8 cellular contexts compared by ENCODE assay signal in the genomic region with DNA sequence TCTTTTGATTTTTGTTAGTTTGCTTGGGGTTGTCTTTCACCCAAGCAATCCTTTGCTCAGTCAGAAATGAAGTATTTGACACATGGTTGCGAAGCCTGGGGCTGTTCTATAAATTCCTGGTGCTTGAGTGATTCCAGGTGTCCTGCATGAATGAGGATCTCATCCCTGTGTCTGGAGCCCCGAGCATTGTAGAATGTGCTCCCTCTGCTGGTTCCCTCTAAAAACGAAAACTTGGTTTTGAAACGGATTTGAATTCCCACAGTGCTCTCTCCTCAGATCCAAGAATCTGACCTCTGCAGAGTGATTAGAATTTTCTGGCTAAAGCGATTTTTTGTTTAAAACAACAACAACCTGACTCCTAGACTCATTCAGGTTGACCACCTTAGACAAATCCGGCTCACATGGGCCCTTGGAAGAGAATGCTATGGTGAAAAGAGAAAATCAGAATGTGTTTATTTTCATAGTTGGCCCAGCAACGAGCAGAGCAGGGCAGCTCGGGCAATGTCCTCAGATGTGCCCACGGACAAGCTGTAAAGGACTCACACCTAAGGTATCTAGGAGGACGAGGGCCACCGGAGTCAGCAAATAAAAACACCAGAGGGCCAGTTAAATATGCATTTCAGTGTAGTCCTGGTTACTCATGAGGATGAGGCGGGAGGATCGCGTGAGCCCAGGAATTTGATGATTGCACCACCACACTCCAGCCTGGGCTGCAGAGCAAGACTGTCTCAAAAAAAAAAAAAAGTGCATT. TPM values are rescaled to one million over a fixed set of nuclear protein-coding genes. Genes with fewer than 3 reads are reported as not detected.
DNase-seq lines count a peak whose midpoint lies in the region; ATAC-seq and TF ChIP-seq lines count a peak whose summit lies in the region.

No MANE protein-coding gene starts in this region.

- H3K4me1 Mint-ChIP-seq in T-helper 17 cell (peaks cover 8% of the 10 kb centered on the region), neural progenitor cell (peaks cover 22% of the 10 kb centered on the region)

- H3K4me1 ChIP-seq in Loucy (ENCODE audit: insufficient read depth, low read length, poor library complexity, severe bottlenecking) (peaks cover 10% of the 10 kb centered on the region), neural progenitor cell (peaks cover 5% of the 10 kb centered on the region)

- H3F3A ChIP-seq in Loucy (ENCODE audit: low read depth) (no peaks in the 10 kb centered on the region), neural progenitor cell (ENCODE audit: low read depth) (no peaks in the 10 kb centered on the region)

- ATAC-seq in Right ventricle myocardium inferior (peak; percentile 78), T-helper 17 cell (peak; percentile 55), GM19397 (IDR thresholded peaks at IDR 0.05; ENCODE audit: unreplicated experiment) (no peak)

- intact Hi-C loops in Right ventricle myocardium inferior (cut with DNase I), result loop anchor here (10.0 kb wide), 1 partner anchor 97 kb away; no protein-coding TSS in a partner anchor
- intact Hi-C loops in cardiac septum (cut with DNase I), result no loop called here

- H3K27ac Mint-ChIP-seq in T-helper 17 cell (no peak overlapping the region), neural progenitor cell (peak overlapping the region; percentile 37)

- H3K36me3 Mint-ChIP-seq in T-helper 17 cell (ENCODE audit: low read depth), result no peaks in the 10 kb centered on the region
- no peaks in the 10 kb centered on the region for H3K36me3 Mint-ChIP-seq in neural progenitor cell

- H3K9ac ChIP-seq in Loucy (ENCODE audit: low read depth, low read length, poor library complexity, severe bottlenecking) (peak overlapping the region; percentile 63), neural progenitor cell (no peak overlapping the region)

- H3K27ac ChIP-seq in neural progenitor cell, result no peak overlapping the region

- peak overlapping the region; percentile 85 for H3K4me2 ChIP-seq in Loucy (ENCODE audit: low read depth, low read length, poor library complexity, severe bottlenecking)
- H3K4me2 ChIP-seq in neural progenitor cell, result peak overlapping the region; percentile 75

- no peaks in the 10 kb centered on the region for H4K20me1 ChIP-seq in Loucy (ENCODE audit: insufficient read depth, low read length, poor library complexity, severe bottlenecking)
- no peaks in the 10 kb centered on the region for H4K20me1 ChIP-seq in neural progenitor cell (ENCODE audit: low read depth)

- H3K79me2 ChIP-seq in Loucy (ENCODE audit: insufficient read depth, low read length), result no peaks in the 10 kb centered on the region
- H3K79me2 ChIP-seq in neural progenitor cell (ENCODE audit: low read depth), result no peaks in the 10 kb centered on the region

- no peaks in the 10 kb centered on the region for H3K9me3 ChIP-seq in Loucy (ENCODE audit: insufficient read depth, low read depth, low read length)
- no peaks in the 10 kb centered on the region for H3K9me3 ChIP-seq in T-helper 17 cell (ENCODE audit: control insufficient read depth, low read length, poor library complexity, severe bottlenecking)
- H3K9me3 ChIP-seq in neural progenitor cell (ENCODE audit: low read depth), result no peaks in the 10 kb centered on the region

- H3K27me3 Mint-ChIP-seq in T-helper 17 cell (peaks cover 45% of the 10 kb centered on the region), neural progenitor cell (ENCODE audit: insufficient read depth, low read depth) (peaks cover 5% of the 10 kb centered on the region)

- no peaks in the 10 kb centered on the region for H3K9me3 Mint-ChIP-seq in neural progenitor cell

- H3K36me3 ChIP-seq in Loucy (ENCODE audit: insufficient read depth, low read length) (no peaks in the 10 kb centered on the region), neural progenitor cell (no peaks in the 10 kb centered on the region)

- H3K4me3 Mint-ChIP-seq in T-helper 17 cell (no peak overlapping the region), neural progenitor cell (peak overlapping the region; percentile 22)

- TF ChIP-seq CTCF in Loucy (conservative IDR thresholded peaks at IDR 0.05; ENCODE audit: low read length), result peak; percentile 60
- peak; percentile 71 for TF ChIP-seq CTCF in foreskin fibroblast (IDR thresholded peaks at IDR 0.05; ENCODE audit: low read depth, low read length)
- TF ChIP-seq CTCF in neural progenitor cell (IDR thresholded peaks at IDR 0.05), result peak; percentile 64

- H3K27me3 ChIP-seq in Loucy (ENCODE audit: insufficient read depth, low read length, poor library complexity, severe bottlenecking) (no peaks in the 10 kb centered on the region), neural progenitor cell (no peaks in the 10 kb centered on the region)

- H3K4me3 ChIP-seq in Loucy (ENCODE audit: low read length, poor library complexity, severe bottlenecking) (peak overlapping the region; percentile 67), foreskin fibroblast (ENCODE audit: low read depth in 1 of 2, low read length in 2 of 2) (peak overlapping the region; percentile 29 to 32), neural progenitor cell (peak overlapping the region; percentile 34)

- H3K9me2 ChIP-seq in Loucy (replicated peaks; ENCODE audit: low read depth, low read length), result no peaks in the 10 kb centered on the region

- DNase-seq in Right ventricle myocardium inferior (ENCODE audit: missing footprints), result no peak
- no peak for DNase-seq in cardiac septum (ENCODE audit: low spot score)
- DNase-seq in T-helper 17 cell, result no peak
- DNase-seq in foreskin fibroblast, result peak; percentile 86 to 93
- DNase-seq in neural progenitor cell (ENCODE audit: low spot score), result peak; percentile 69
- no peak for DNase-seq in putamen (ENCODE audit: low spot score)

- H2AFZ ChIP-seq in Loucy (ENCODE audit: low read length) (peak overlapping the region; percentile 98), neural progenitor cell (replicated peaks) (peak overlapping the region; percentile 90)

RNA-seq across cellular contexts. Expression of gene ATP12A, which starts 8.7 kb away (rescaled TPM):
- total RNA-seq in Right ventricle myocardium inferior, result not detected
- not detected for total RNA-seq in cardiac septum
- total RNA-seq in T-helper 17 cell, result not detected
- total RNA-seq in neural progenitor cell (ENCODE audit: low replicate concordance), result 0.28 TPM in 1 of 2 replicates, not detected in the other

Comparison
In these comparisons a context has a peak if more than half of its experiments do, and no peak if none do; other contexts are left out.
1. DNase-seq: peak in foreskin fibroblast (2 of 2) and neural progenitor cell (single experiment); none in Right ventricle myocardium inferior (single experiment), cardiac septum (single experiment), T-helper 17 cell (0 of 3) and putamen (single experiment).
2. Peak in every context shown above with its lines, with median percentiles within 50 percentile points of each other: H3K4me3 ChIP-seq and CTCF ChIP-seq.